ENCODE assay signal across 15 cellular contexts in the genomic region with DNA sequence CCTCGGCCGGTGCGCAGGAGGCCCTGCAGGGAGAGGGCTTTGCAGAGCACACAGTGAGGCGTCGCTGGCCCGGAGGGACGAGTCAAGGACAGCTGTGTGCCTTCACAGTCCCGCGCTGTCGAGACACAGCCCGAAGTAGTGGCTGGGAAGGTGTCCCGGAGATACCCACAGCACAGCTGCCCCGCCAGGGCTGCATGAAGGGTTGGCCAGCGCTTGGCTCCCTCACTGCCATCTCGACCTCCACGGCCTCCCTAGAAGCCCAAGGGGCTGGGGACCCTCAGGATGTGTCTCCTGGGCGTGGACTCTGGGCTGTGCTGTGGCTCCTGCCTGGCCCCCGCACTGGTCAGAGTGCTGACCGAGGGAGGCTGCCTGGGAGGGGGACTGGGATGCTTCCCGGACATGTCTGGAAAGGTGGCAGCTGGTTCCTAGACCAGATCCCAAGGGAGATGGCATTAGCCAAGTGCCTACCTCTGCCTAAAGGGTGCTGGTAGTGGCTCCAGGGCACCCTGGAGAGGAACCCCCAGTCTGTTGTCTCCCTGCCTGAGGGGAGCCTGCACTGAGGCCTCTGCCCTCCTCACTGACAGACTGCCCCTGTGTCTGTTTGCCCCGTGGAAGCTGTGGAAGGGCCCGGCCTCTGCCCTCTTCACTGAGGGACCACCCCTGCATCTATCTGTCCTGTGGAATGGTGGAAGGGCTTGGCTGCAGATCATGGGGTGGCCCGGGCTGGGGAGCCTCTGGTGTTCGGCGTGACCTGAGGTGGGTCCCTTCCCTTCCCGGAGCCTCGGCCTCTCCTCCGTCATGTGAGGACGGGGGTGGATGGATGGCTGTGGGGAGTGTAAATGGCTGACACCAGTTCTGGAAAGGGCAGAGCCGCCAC. TPM values are rescaled to one million over a fixed set of nuclear protein-coding genes. Genes with fewer than 3 reads are reported as not detected.
DNase-seq lines count a peak whose midpoint lies in the region; FAIRE-seq and TF ChIP-seq lines count a peak whose summit lies in the region.
"Had no signal": no experiment of that assay in that cellular context is flagged by ENCODE, and none has a peak within 500 bp of the region (broad histone marks: within the 10 kb centered on the region; RNA-seq: fewer than 3 reads in every experiment).

No MANE protein-coding gene starts in this region.

- TF ChIP-seq CTCF in Peyer's patch (IDR thresholded peaks at IDR 0.05) (no peak), kidney (IDR thresholded peaks at IDR 0.05; ENCODE audit: borderline replicate concordance, extremely low read depth, insufficient read depth) (no peak), spleen (IDR thresholded peaks at IDR 0.05 in 8 of 11, conservative IDR thresholded peaks at IDR 0.05 in 3 of 11) (no peak)

- intact Hi-C loops in kidney (cut with DNase I) (no loop called here), spleen (cut with DNase I; ENCODE audit: low total_unique reads) (no loop called here)

- no peak for TF ChIP-seq POLR2A in Peyer's patch (IDR thresholded peaks at IDR 0.05)
- no peak for TF ChIP-seq POLR2A in spleen (IDR thresholded peaks at IDR 0.05)

- H3K4me3 ChIP-seq in Peyer's patch (no peak overlapping the region), kidney (ENCODE audit: low read length in 2 of 2) (no peak overlapping the region), spleen (no peak overlapping the region)
- H3K4me3 ChIP-seq: gastroesophageal sphincter had no signal

- H3K9ac ChIP-seq in kidney (ENCODE audit: low read length in 2 of 2), result no peak overlapping the region

- H3K4me1 ChIP-seq in Peyer's patch (no peaks in the 10 kb centered on the region), kidney (ENCODE audit: control insufficient read depth in 1 of 2, insufficient read depth in 1 of 2, low read depth in 1 of 2, low read length in 2 of 2) (no peaks in the 10 kb centered on the region), spleen (peaks cover 0 to 5% (median under 1%) of the 10 kb centered on the region in 6 donors)

- no peaks in the 10 kb centered on the region for H3K9me3 ChIP-seq in Peyer's patch
- no peaks in the 10 kb centered on the region for H3K9me3 ChIP-seq in kidney (ENCODE audit: control insufficient read depth in 1 of 2, low read length in 2 of 2)
- H3K9me3 ChIP-seq in spleen, result no peaks in the 10 kb centered on the region
- H3K9me3 ChIP-seq: gastroesophageal sphincter had no signal

- no peaks in the 10 kb centered on the region for H3K36me3 ChIP-seq in Peyer's patch
- no peaks in the 10 kb centered on the region for H3K36me3 ChIP-seq in kidney (ENCODE audit: control insufficient read depth in 1 of 2, insufficient read depth in 2 of 2, low read length in 2 of 2)
- no peaks in the 10 kb centered on the region for H3K36me3 ChIP-seq in spleen
- H3K36me3 ChIP-seq: gastroesophageal sphincter had no signal

- no peak for FAIRE-seq in kidney (lab: Jason Lieb, UNC)
- FAIRE-seq: bronchial epithelial cell, RCC 7860 had no signal

- H3K27me3 ChIP-seq in Peyer's patch (peaks cover 0 to 7% of the 10 kb centered on the region in 2 donors), spleen (replicated peaks in 1 of 7) (peaks cover 0 to 79% (median 26%) of the 10 kb centered on the region in 7 donors)

- DNase-seq in activated effector memory CD4-positive, alpha-beta T cell treated with anti-CD3 and anti-CD28 coated beads, Interleukin-2, amount 50 U/mL, for 16 hours, result peak; percentile 53
- no peak for DNase-seq in activated effector memory CD4-positive, alpha-beta T cell treated with Interleukin-2 at 50 U/mL for 16 hours
- DNase-seq in Peyer's patch (peak in 2 of 3 donors; percentile 35), kidney (peak; percentile 73), spleen (peak; percentile 67), putamen (ENCODE audit: low spot score) (no peak), NCI-H82 (lab: John Stamatoyannopoulos, UW) (no peak)
- no peak for DNase-seq in activated CD4-positive, alpha-beta T cell treated with anti-CD3 and anti-CD28 coated beads for 4 hours
- DNase-seq: activated CD4-positive, alpha-beta T cell treated with anti-CD3 and anti-CD28 coated beads for 48 hours; DMS53; NCI-H774 had no signal

- H3K27ac ChIP-seq in Peyer's patch, result no peak overlapping the region
- H3K27ac ChIP-seq in kidney (ENCODE audit: low read depth in 2 of 2, low read length in 2 of 2), result no peak overlapping the region
- H3K27ac ChIP-seq in spleen, result no peak overlapping the region
- H3K27ac ChIP-seq: gastroesophageal sphincter had no signal

- 80 to 94% (median 85%) methylated on average over 10 to 30 of the region's 30 CpGs for WGBS in spleen, 5 donors

RNA-seq across cellular contexts. Expression of a gene that starts 5.8 kb away (rescaled TPM):
- total RNA-seq in Peyer's patch, result under 1 TPM in 1 of 4 donors, not detected in 3; 0.80 TPM
- 3.8 TPM for total RNA-seq in kidney
- 3.5 TPM for polyA plus RNA-seq in kidney (ENCODE audit: insufficient read depth, low read depth, low replicate concordance)
- total RNA-seq in spleen, result 1 to 10 TPM; 2.3 to 3.9 (median 2.8) TPM
- under 1 TPM; 0.22 to 0.70 (median 0.41) TPM for polyA plus RNA-seq in spleen
- total RNA-seq: CD4-positive, alpha-beta T cell had no signal

Comparison
In these comparisons a context has a peak if more than half of its experiments do, and no peak if none do; other contexts are left out.
1. DNase-seq: peak in activated effector memory CD4-positive, alpha-beta T cell treated with anti-CD3 and anti-CD28 coated beads, Interleukin-2, amount 50 U/mL, for 16 hours (single experiment), Peyer's patch (2 of 3), kidney (single experiment) and spleen (single experiment); none in activated effector memory CD4-positive, alpha-beta T cell treated with Interleukin-2 at 50 U/mL for 16 hours (single experiment), activated CD4-positive, alpha-beta T cell treated with anti-CD3 and anti-CD28 coated beads for 4 hours (0 of 2), putamen (single experiment) and NCI-H82 (single experiment).